8 cellular contexts compared by ENCODE assay signal in the genomic region with DNA sequence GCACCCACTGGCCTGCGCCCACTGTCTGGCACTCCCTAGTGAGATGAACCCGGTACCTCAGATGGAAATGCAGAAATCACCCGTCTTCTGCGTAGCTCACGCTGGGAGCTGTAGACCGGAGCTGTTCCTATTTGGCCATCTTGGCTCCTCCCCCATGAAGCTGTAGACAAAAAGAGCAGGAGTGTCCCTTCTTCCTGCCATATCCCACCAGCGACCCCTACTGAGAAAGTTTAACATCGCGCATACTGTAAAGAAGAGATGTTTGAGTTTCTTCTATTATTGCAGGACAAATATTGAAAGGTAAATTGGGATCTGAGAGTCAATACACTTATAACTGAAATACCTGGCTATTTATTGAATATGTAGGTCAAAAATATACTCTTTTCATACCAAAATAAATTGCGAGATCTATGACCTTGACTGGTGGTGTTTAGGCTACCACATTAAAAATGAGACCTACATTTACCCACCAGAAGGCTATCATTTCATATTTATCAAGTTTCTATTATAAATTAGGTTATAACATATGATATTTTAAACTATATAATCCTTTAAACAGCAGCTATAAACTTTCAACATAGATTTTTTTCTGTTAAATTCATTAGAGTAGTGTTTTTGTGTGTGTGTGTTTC.
A peak's percentile ranks its signal among the peaks of the same experiment; 100 is the strongest.
DNase-seq lines count a peak whose midpoint lies in the region; ATAC-seq and TF ChIP-seq lines count a peak whose summit lies in the region.

No MANE protein-coding gene starts in this region.

- CTCF ChIA-PET in activated CD4-positive, alpha-beta memory T cell treated with anti-CD3 and anti-CD28 coated beads for 36 hours (lab: Charles Lee), result no interaction called here

- H3K27ac Mint-ChIP-seq in T-helper 2 cell treated with Interferon-gamma antibody and Interleukin-4, amounts not matched to agents 5 μg/mL and 100 μg/mL, for 36 hours, result no peak overlapping the region
- H3K27ac Mint-ChIP-seq in type B pancreatic cell, result peak overlapping the region; percentile 86
- no peak overlapping the region for H3K27ac Mint-ChIP-seq in activated CD4-positive, alpha-beta memory T cell treated with anti-CD3 and anti-CD28 coated beads for 36 hours

- peak; percentile 81 for TF ChIP-seq CTCF in type B pancreatic cell (conservative IDR thresholded peaks at IDR 0.05)

- peak overlapping the region; percentile 53 for H3K4me3 Mint-ChIP-seq in T-helper 2 cell treated with Interferon-gamma antibody and Interleukin-4, amounts not matched to agents 5 μg/mL and 100 μg/mL, for 36 hours
- peak overlapping the region; percentile 92 for H3K4me3 Mint-ChIP-seq in type B pancreatic cell
- no peak overlapping the region for H3K4me3 Mint-ChIP-seq in activated CD4-positive, alpha-beta memory T cell treated with anti-CD3 and anti-CD28 coated beads for 36 hours

- H3K27me3 Mint-ChIP-seq in T-helper 2 cell treated with Interferon-gamma antibody and Interleukin-4, amounts not matched to agents 5 μg/mL and 100 μg/mL, for 36 hours (ENCODE audit: low read depth), result no peaks in the 10 kb centered on the region
- no peaks in the 10 kb centered on the region for H3K27me3 Mint-ChIP-seq in type B pancreatic cell
- no peaks in the 10 kb centered on the region for H3K27me3 Mint-ChIP-seq in activated CD4-positive, alpha-beta memory T cell treated with anti-CD3 and anti-CD28 coated beads for 36 hours

- no peaks in the 10 kb centered on the region for H3K4me1 Mint-ChIP-seq in T-helper 2 cell treated with Interferon-gamma antibody and Interleukin-4, amounts not matched to agents 5 μg/mL and 100 μg/mL, for 36 hours (ENCODE audit: low read depth)
- no peaks in the 10 kb centered on the region for H3K4me1 Mint-ChIP-seq in type B pancreatic cell (ENCODE audit: unreplicated experiment)
- no peaks in the 10 kb centered on the region for H3K4me1 Mint-ChIP-seq in activated CD4-positive, alpha-beta memory T cell treated with anti-CD3 and anti-CD28 coated beads for 36 hours (ENCODE audit: low read depth)

- H3K36me3 Mint-ChIP-seq in T-helper 2 cell treated with Interferon-gamma antibody and Interleukin-4, amounts not matched to agents 5 μg/mL and 100 μg/mL, for 36 hours (ENCODE audit: low read depth), result no peaks in the 10 kb centered on the region
- H3K36me3 Mint-ChIP-seq in type B pancreatic cell, result peaks cover 7% of the 10 kb centered on the region
- no peaks in the 10 kb centered on the region for H3K36me3 Mint-ChIP-seq in activated CD4-positive, alpha-beta memory T cell treated with anti-CD3 and anti-CD28 coated beads for 36 hours

- DNase-seq in T-helper 2 cell treated with Interferon-gamma antibody and Interleukin-4, amounts not matched to agents 5 μg/mL and 100 μg/mL, for 36 hours (ENCODE audit: low spot score), result no peak
- no peak for DNase-seq in T-helper 2 cell
- peak; percentile 52 for DNase-seq in SHP77 treated with DMSO at 0.1 percent for 48 hours (lab: John Stamatoyannopoulos, UW)
- DNase-seq in left ventricle myocardium superior, result no peak
- no peak for DNase-seq in type B pancreatic cell (ENCODE audit: extremely low spot score, unreplicated experiment)
- no peak for DNase-seq in GM19238 (ENCODE audit: insufficient read length, low spot score)
- DNase-seq in activated CD4-positive, alpha-beta memory T cell treated with anti-CD3 and anti-CD28 coated beads for 36 hours, result no peak

- peaks cover 11% of the 10 kb centered on the region for H3K9me3 Mint-ChIP-seq in T-helper 2 cell treated with Interferon-gamma antibody and Interleukin-4, amounts not matched to agents 5 μg/mL and 100 μg/mL, for 36 hours
- H3K9me3 Mint-ChIP-seq in type B pancreatic cell, result peaks cover 14% of the 10 kb centered on the region
- H3K9me3 Mint-ChIP-seq in activated CD4-positive, alpha-beta memory T cell treated with anti-CD3 and anti-CD28 coated beads for 36 hours, result peaks cover 24% of the 10 kb centered on the region

- POLR2A ChIA-PET in activated CD4-positive, alpha-beta memory T cell treated with anti-CD3 and anti-CD28 coated beads for 36 hours (lab: Charles Lee), result no interaction called here

- intact Hi-C loops in left ventricle myocardium superior (cut with micrococcal nuclease), result no loop called here
- intact Hi-C loops in activated CD4-positive, alpha-beta memory T cell treated with anti-CD3 and anti-CD28 coated beads for 36 hours (cut with micrococcal nuclease), result no loop called here

- ATAC-seq in left ventricle myocardium superior, result peak; percentile 57
- no peak for ATAC-seq in HG03025 (IDR thresholded peaks at IDR 0.05; ENCODE audit: low FRiP score, unreplicated experiment)
